12 cellular contexts compared by ENCODE assay signal in the genomic region with DNA sequence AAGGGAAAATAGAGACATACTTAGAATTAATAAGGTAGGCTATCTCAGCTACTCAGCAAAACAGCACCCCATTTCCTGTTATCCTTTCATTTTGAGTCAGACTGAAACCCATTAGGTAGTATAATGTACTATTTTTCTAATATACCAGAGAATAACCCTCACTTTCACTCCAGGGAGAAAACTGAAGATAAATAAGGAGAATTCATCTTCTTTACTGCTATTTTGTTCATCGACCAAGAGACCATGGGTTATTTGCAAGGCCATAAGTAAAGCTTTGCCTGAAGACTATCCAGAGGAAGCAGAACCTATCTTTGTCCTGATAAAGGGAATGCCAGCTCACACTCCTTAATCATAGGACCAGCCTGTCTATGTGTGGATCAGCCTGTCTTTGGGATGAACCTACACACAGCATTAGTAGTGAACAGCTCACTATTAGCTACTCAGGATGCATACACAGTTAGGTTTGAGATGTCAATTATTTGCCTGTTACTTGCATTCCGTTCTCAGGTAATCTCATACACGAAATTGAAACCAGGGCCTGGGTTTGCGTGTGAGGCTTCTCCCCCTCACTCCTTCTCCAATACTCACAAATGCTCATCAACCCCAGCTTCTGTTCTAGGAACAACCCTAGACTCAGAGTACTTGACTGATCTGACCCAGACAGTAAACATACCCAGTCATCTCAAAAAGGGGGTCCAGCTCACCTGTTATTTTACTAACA.
DNase-seq lines count a peak whose midpoint lies in the region; ATAC-seq lines count a peak whose summit lies in the region.
"Had no signal": no experiment of that assay in that cellular context is flagged by ENCODE, and none has a peak within 500 bp of the region (broad histone marks: within the 10 kb centered on the region; RNA-seq: fewer than 3 reads in every experiment).

No MANE protein-coding gene starts in this region.

- DNase-seq in DMS 273 (lab: John Stamatoyannopoulos, UW; ENCODE audit: unreplicated experiment): no peak
- no peak for DNase-seq in NCI-H1105 (lab: John Stamatoyannopoulos, UW)
- no peak for DNase-seq in left colon
- no peak for DNase-seq in DMS79 treated with DMSO at 0.1 percent for 48 hours (lab: John Stamatoyannopoulos, UW)
- DNase-seq: gastrocnemius medialis, NCI-H524 treated with DMSO at 0.1 percent for 48 hours had no signal

- ATAC-seq in GM19025 (IDR thresholded peaks at IDR 0.05; ENCODE audit: low read depth, unreplicated experiment) (peak; percentile 68), HG02623 (IDR thresholded peaks at IDR 0.05; ENCODE audit: unreplicated experiment) (peak; percentile 54), HG03442 (IDR thresholded peaks at IDR 0.05; ENCODE audit: unreplicated experiment) (peak; percentile 60), left colon (no peak)
- ATAC-seq: gastrocnemius medialis, K562 had no signal

- H3K4me3 ChIP-seq in GM08714 (ENCODE audit: low read length): peak overlapping the region; percentile 44; the same call in 1 of the 2 replicates
- H3K4me3 ChIP-seq: gastrocnemius medialis, K562, lung had no signal

- intact Hi-C loops in left colon (cut with DNase I, micrococcal nuclease): no loop called here
